ENCODE assay signal across 1 cellular context in genomic region chr22:39502789-39503464, GRCh38.
TF ChIP-seq lines count a peak whose summit lies in the region.

No MANE protein-coding gene starts in this region.

TF ChIP-seq in WTC11, 78 proteins besides CTCF, POLR2A, EP300 and RAD21 (continued from another document):
- TF ChIP-seq ZNF281 (CRISPR knock-in tag; IDR thresholded peaks at IDR 0.05) (no peak), CREM (CRISPR knock-in tag; IDR thresholded peaks at IDR 0.05) (no peak), RORB (CRISPR knock-in tag; IDR thresholded peaks at IDR 0.05) (no peak), MXD4 (CRISPR knock-in tag; IDR thresholded peaks at IDR 0.05; ENCODE audit: borderline replicate concordance) (no peak), ELF4 (CRISPR knock-in tag; IDR thresholded peaks at IDR 0.05; ENCODE audit: low read depth) (no peak), NR1H2 (CRISPR knock-in tag; IDR thresholded peaks at IDR 0.05) (no peak), ZMAT4 (CRISPR knock-in tag; IDR thresholded peaks at IDR 0.05) (no peak)
